Comparison of ENCODE assay signal across 8 cellular contexts in genomic region chr21:31180256-31181088, GRCh38.
DNase-seq lines count a peak whose midpoint lies in the region; ATAC-seq and TF ChIP-seq lines count a peak whose summit lies in the region.

No MANE protein-coding gene starts in this region.

- no peaks in the 10 kb centered on the region for H3K9me3 Mint-ChIP-seq in stimulated activated naive CD8-positive, alpha-beta T cell treated with anti-CD3 and anti-CD28 coated beads, Interleukin-15, Interleukin-2, amounts not matched to agents 100 ng/mL and 50 ng/mL, for 24 hours
- H3K9me3 Mint-ChIP-seq in WTC11 = no peaks in the 10 kb centered on the region
- H3K9me3 Mint-ChIP-seq in stimulated activated effector memory CD8-positive, alpha-beta T cell treated with anti-CD3 and anti-CD28 coated beads, Interleukin-12 subunit alpha, Interleukin-12 subunit beta, amount 100 ng/mL, for 72 hours = no peaks in the 10 kb centered on the region

- H3K27me3 Mint-ChIP-seq in stimulated activated naive CD8-positive, alpha-beta T cell treated with anti-CD3 and anti-CD28 coated beads, Interleukin-15, Interleukin-2, amounts not matched to agents 100 ng/mL and 50 ng/mL, for 24 hours = no peaks in the 10 kb centered on the region
- no peaks in the 10 kb centered on the region for H3K27me3 Mint-ChIP-seq in WTC11 (ENCODE audit: low read depth)

- H3K36me3 Mint-ChIP-seq in stimulated activated naive CD8-positive, alpha-beta T cell treated with anti-CD3 and anti-CD28 coated beads, Interleukin-15, Interleukin-2, amounts not matched to agents 100 ng/mL and 50 ng/mL, for 24 hours (ENCODE audit: low read depth) = peaks cover 37% of the 10 kb centered on the region
- peaks cover 7% of the 10 kb centered on the region; the same call in 1 of the 2 replicates for H3K36me3 Mint-ChIP-seq in WTC11
- H3K36me3 Mint-ChIP-seq in stimulated activated effector memory CD8-positive, alpha-beta T cell treated with anti-CD3 and anti-CD28 coated beads, Interleukin-12 subunit alpha, Interleukin-12 subunit beta, amount 100 ng/mL, for 72 hours = peaks cover 6% of the 10 kb centered on the region

- peak; percentile 37; the same call in 1 of the 2 replicates for TF ChIP-seq CTCF in WTC11 (IDR thresholded peaks at IDR 0.05)

- peaks cover 81% of the 10 kb centered on the region for H3K4me1 Mint-ChIP-seq in stimulated activated naive CD8-positive, alpha-beta T cell treated with anti-CD3 and anti-CD28 coated beads, Interleukin-15, Interleukin-2, amounts not matched to agents 100 ng/mL and 50 ng/mL, for 24 hours (ENCODE audit: low read depth)
- peaks cover 11% of the 10 kb centered on the region; the same call in 1 of the 2 replicates for H3K4me1 Mint-ChIP-seq in WTC11
- H3K4me1 Mint-ChIP-seq in stimulated activated effector memory CD8-positive, alpha-beta T cell treated with anti-CD3 and anti-CD28 coated beads, Interleukin-12 subunit alpha, Interleukin-12 subunit beta, amount 100 ng/mL, for 72 hours = peaks cover 34% of the 10 kb centered on the region

- CTCF ChIA-PET in WTC11 (lab: Charles Lee) = interaction anchor here (0.6 to 2.4 kb wide), 7 partner anchors 27 to 550 kb away, joined by 3 to 14 read pairs (median 4); no protein-coding TSS in a partner anchor

- H3K27ac Mint-ChIP-seq in stimulated activated naive CD8-positive, alpha-beta T cell treated with anti-CD3 and anti-CD28 coated beads, Interleukin-15, Interleukin-2, amounts not matched to agents 100 ng/mL and 50 ng/mL, for 24 hours = peak overlapping the region; percentile 96
- H3K27ac Mint-ChIP-seq in WTC11 = peak overlapping the region; percentile 53; the same call in 1 of the 2 replicates
- no peak overlapping the region for H3K27ac Mint-ChIP-seq in stimulated activated effector memory CD8-positive, alpha-beta T cell treated with anti-CD3 and anti-CD28 coated beads, Interleukin-12 subunit alpha, Interleukin-12 subunit beta, amount 100 ng/mL, for 72 hours

- DNase-seq in stimulated activated naive CD8-positive, alpha-beta T cell treated with anti-CD3 and anti-CD28 coated beads, Interleukin-15, Interleukin-2, amounts not matched to agents 100 U/mL and 50 U/mL, for 24 hours = no peak
- DNase-seq in NCI-H146 (lab: John Stamatoyannopoulos, UW) (peak; percentile 8), WTC11 (ENCODE audit: low spot score) (no peak), germinal center (ENCODE audit: low spot score) (peak; percentile 36), ecto neural progenitor cell (ENCODE audit: low spot score) (no peak)
- DNase-seq in stimulated activated effector memory CD8-positive, alpha-beta T cell treated with anti-CD3 and anti-CD28 coated beads, Interleukin-12 subunit alpha, Interleukin-12 subunit beta, amount 100 ng/mL, for 72 hours (ENCODE audit: low spot score in 2 of 2) = no peak

- peak overlapping the region; percentile 84 for H3K4me3 Mint-ChIP-seq in stimulated activated naive CD8-positive, alpha-beta T cell treated with anti-CD3 and anti-CD28 coated beads, Interleukin-15, Interleukin-2, amounts not matched to agents 100 ng/mL and 50 ng/mL, for 24 hours
- H3K4me3 Mint-ChIP-seq in WTC11 = no peak overlapping the region
- peak overlapping the region; percentile 63 for H3K4me3 Mint-ChIP-seq in stimulated activated effector memory CD8-positive, alpha-beta T cell treated with anti-CD3 and anti-CD28 coated beads, Interleukin-12 subunit alpha, Interleukin-12 subunit beta, amount 100 ng/mL, for 72 hours

- POLR2A ChIA-PET in WTC11 (lab: Charles Lee) = no interaction called here

- ATAC-seq in stimulated activated naive CD8-positive, alpha-beta T cell treated with anti-CD3 and anti-CD28 coated beads, Interleukin-15, Interleukin-2, amounts not matched to agents 100 U/mL and 50 U/mL, for 24 hours = no peak
- peak; percentile 57 for ATAC-seq in WTC11
- ATAC-seq in stimulated activated effector memory CD8-positive, alpha-beta T cell treated with anti-CD3 and anti-CD28 coated beads, Interleukin-12 subunit alpha, Interleukin-12 subunit beta, amount 100 ng/mL, for 72 hours = no peak
- no peak for ATAC-seq in HG02588 (IDR thresholded peaks at IDR 0.05; ENCODE audit: unreplicated experiment)

TF ChIP-seq in WTC11, 78 proteins besides CTCF, POLR2A, EP300 and RAD21:
- no peak for TF ChIP-seq GTF2I (CRISPR knock-in tag; conservative IDR thresholded peaks at IDR 0.05)
- TF ChIP-seq ATF2 (CRISPR knock-in tag; IDR thresholded peaks at IDR 0.05; ENCODE audit: borderline replicate concordance, low read depth) = no peak
- TF ChIP-seq PRDM15 (CRISPR knock-in tag; IDR thresholded peaks at IDR 0.05) = no peak
- no peak for TF ChIP-seq ZNF121 (CRISPR knock-in tag; IDR thresholded peaks at IDR 0.05)
- no peak for TF ChIP-seq ZNF416 (CRISPR knock-in tag; IDR thresholded peaks at IDR 0.05)

Comparison
In these comparisons a context has a peak if more than half of its experiments do, and no peak if none do; other contexts are left out.
1. DNase-seq: peak in NCI-H146 (single experiment) and germinal center (single experiment); none in stimulated activated naive CD8-positive, alpha-beta T cell treated with anti-CD3 and anti-CD28 coated beads, Interleukin-15, Interleukin-2, amounts not matched to agents 100 U/mL and 50 U/mL, for 24 hours (single experiment), WTC11 (single experiment), stimulated activated effector memory CD8-positive, alpha-beta T cell treated with anti-CD3 and anti-CD28 coated beads, Interleukin-12 subunit alpha, Interleukin-12 subunit beta, amount 100 ng/mL, for 72 hours (0 of 2) and ecto neural progenitor cell (single experiment).